Comparison of ENCODE assay signal across 8 cellular contexts in genomic region chr4:83509156-83509585, GRCh38. TPM values are rescaled to one million over a fixed set of nuclear protein-coding genes. Genes with fewer than 3 reads are reported as not detected.
DNase-seq lines count a peak whose midpoint lies in the region; TF ChIP-seq lines count a peak whose summit lies in the region.
"Not testable (repeated sequence)": the region's sequence is repeated elsewhere in the genome, so short reads cannot be mapped to it uniquely, and the experiment has no call there.

No MANE protein-coding gene starts in this region.

- not testable (repeated sequence) for H3K27me3 ChIP-seq in ACC112 (ENCODE audit: insufficient read depth, low read length); MG63; dorsolateral prefrontal cortex

- H3K27ac ChIP-seq in ACC112 (ENCODE audit: low read depth, low read length); dorsolateral prefrontal cortex: not testable (repeated sequence)

- H3K9me3 ChIP-seq in MG63: not testable (repeated sequence)

- H3K4me3 ChIP-seq in ACC112 (ENCODE audit: low read depth, low read length); MG63; dorsolateral prefrontal cortex: not testable (repeated sequence)

- peak; percentile 6 for DNase-seq in MG63
- DNase-seq in RPMI7951 (ENCODE audit: low read depth): peak; percentile 63
- peak; percentile 73 for DNase-seq in activated CD8-positive, alpha-beta memory T cell treated with anti-CD3 and anti-CD28 coated beads, Interleukin-2, amount 50 U/mL, for 48 hours
- peak in 1 of 10 donors; percentile 15 for DNase-seq in dorsolateral prefrontal cortex
- DNase-seq in kidney tubule cell (ENCODE audit: low spot score): peak; percentile 70
- DNase-seq in stimulated activated CD4-positive, alpha-beta T cell treated with anti-CD3 and anti-CD28 coated beads, Interleukin-12 subunit alpha, Interleukin-12 subunit beta, amount 100 ng/mL, for 4 hours: peak; percentile 29

- H2AFZ ChIP-seq in ACC112 (ENCODE audit: low read length, unreplicated experiment): peak overlapping the region; percentile 92

- H3K4me1 ChIP-seq in ACC112 (ENCODE audit: control insufficient read depth, insufficient read depth, low read length, unreplicated experiment): not testable (repeated sequence)

- intact Hi-C loops in dorsolateral prefrontal cortex (cut with DNase I): loop anchor here in 1 of 2 donors (10.0 kb wide), 1 partner anchor 126 kb away; no protein-coding TSS in a partner anchor

- TF ChIP-seq CTCF in GM12874 (IDR thresholded peaks at IDR 0.05; ENCODE audit: insufficient read depth, low read depth, low read length) (peak; percentile 68), dorsolateral prefrontal cortex (IDR thresholded peaks at IDR 0.05 in 54 of 56, conservative IDR thresholded peaks at IDR 0.05 in 2 of 56; ENCODE audit: low read depth in 1 of 56, partially characterized antibody in 56 of 56) (peak in 53 of 56 donors; percentile 12 to 66 (median 47))

- not testable (repeated sequence) for H3K36me3 ChIP-seq in ACC112 (ENCODE audit: insufficient read depth, low read length); MG63

- not testable (repeated sequence) for H3K79me2 ChIP-seq in ACC112 (ENCODE audit: control insufficient read depth, insufficient read depth, low read length, unreplicated experiment)

RNA-seq across cellular contexts. Expression of gene ABRAXAS1, which starts 24.3 kb away (rescaled TPM):
- total RNA-seq in MG63 (2014; rRNA removed; shearing (Covaris generic); ENCODE audit: low replicate concordance): 1.7 and 2.4 TPM in 2 replicates
- total RNA-seq in RPMI7951 (2014; rRNA removed; shearing (Covaris generic)): 5.7 and 8.8 TPM in 2 replicates
- 1 to 10 TPM; 1.8 to 9.7 (median 4.7) TPM for total RNA-seq in dorsolateral prefrontal cortex

RNA-seq across cellular contexts. Expression of gene GPAT3, which starts 26.7 kb away (rescaled TPM):
- 0.16 TPM in 1 of 2 replicates, not detected in the other for total RNA-seq in MG63 (2014; rRNA removed; shearing (Covaris generic); ENCODE audit: low replicate concordance)
- 24.5 and 25.5 TPM in 2 replicates for total RNA-seq in RPMI7951 (2014; rRNA removed; shearing (Covaris generic))
- 10 to 100 TPM in 1 of 120 experiments, 1 to 10 TPM in 119; 1.0 to 11.2 (median 4.2) TPM for total RNA-seq in dorsolateral prefrontal cortex

RNA-seq across cellular contexts. Expression of gene MRPS18C, which starts 53.3 kb away (rescaled TPM):
- 20.9 and 26.7 TPM in 2 replicates for total RNA-seq in MG63 (2014; rRNA removed; shearing (Covaris generic); ENCODE audit: low replicate concordance)
- 51.5 and 58.3 TPM in 2 replicates for total RNA-seq in RPMI7951 (2014; rRNA removed; shearing (Covaris generic))
- total RNA-seq in dorsolateral prefrontal cortex: 10 to 100 TPM; 27.0 to 71.6 (median 46.6) TPM

RNA-seq across cellular contexts. Expression of gene HELQ, which starts 53.5 kb away (rescaled TPM):
- total RNA-seq in MG63 (2014; rRNA removed; shearing (Covaris generic); ENCODE audit: low replicate concordance): 4.4 and 6.7 TPM in 2 replicates
- total RNA-seq in RPMI7951 (2014; rRNA removed; shearing (Covaris generic)): 7.8 and 8.4 TPM in 2 replicates
- 10 to 100 TPM in 119 of 120 experiments, 1 to 10 TPM in 1; 9.8 to 22.5 (median 15.6) TPM for total RNA-seq in dorsolateral prefrontal cortex
